8 cellular contexts compared by ENCODE assay signal in genomic region chr11:32706985-32707736, GRCh38.
DNase-seq lines count a peak whose midpoint lies in the region; ATAC-seq and TF ChIP-seq lines count a peak whose summit lies in the region.

No MANE protein-coding gene starts in this region.

- H3K79me2 ChIP-seq in ACC112 (ENCODE audit: control insufficient read depth, insufficient read depth, low read length, unreplicated experiment) = no peaks in the 10 kb centered on the region

- H3K9me3 ChIP-seq in sigmoid colon = peaks cover 0 to 5% (median 0%) of the 10 kb centered on the region in 4 donors
- no peaks in the 10 kb centered on the region for H3K9me3 ChIP-seq in effector memory CD4-positive, alpha-beta T cell (ENCODE audit: control insufficient read depth, low read length)

- ATAC-seq in GM19351 (IDR thresholded peaks at IDR 0.05; ENCODE audit: unreplicated experiment) = peak; percentile 99
- peak; percentile 100 for ATAC-seq in HG03442 (IDR thresholded peaks at IDR 0.05; ENCODE audit: unreplicated experiment)

- H3K27me3 ChIP-seq in ACC112 (ENCODE audit: insufficient read depth, low read length) = no peaks in the 10 kb centered on the region
- no peaks in the 10 kb centered on the region for H3K27me3 ChIP-seq in sigmoid colon
- H3K27me3 ChIP-seq in effector memory CD4-positive, alpha-beta T cell (replicated peaks; ENCODE audit: control insufficient read depth, insufficient read depth, low read length, poor library complexity, severe bottlenecking) = no peaks in the 10 kb centered on the region

- H3K4me1 ChIP-seq in ACC112 (ENCODE audit: control insufficient read depth, insufficient read depth, low read length, unreplicated experiment) (peaks cover 19% of the 10 kb centered on the region), sigmoid colon (peaks cover 0 to 8% (median 2%) of the 10 kb centered on the region in 4 donors)
- no peaks in the 10 kb centered on the region for H3K4me1 ChIP-seq in effector memory CD4-positive, alpha-beta T cell (ENCODE audit: control insufficient read depth, insufficient read depth, low read length, poor library complexity, severe bottlenecking)

- intact Hi-C loops in sigmoid colon (cut with DNase I) = no loop called here

- TF ChIP-seq EP300 in sigmoid colon (IDR thresholded peaks at IDR 0.05) = no peak

- WGBS in sigmoid colon, 2 donors = 38 to 74% methylated on average over 7 of the region's 7 CpGs

- peak overlapping the region; percentile 69 for H3K27ac ChIP-seq in ACC112 (ENCODE audit: low read depth, low read length)
- peak overlapping the region in 1 of 4 donors; percentile 38 for H3K27ac ChIP-seq in sigmoid colon
- no peak overlapping the region for H3K27ac ChIP-seq in effector memory CD4-positive, alpha-beta T cell (ENCODE audit: insufficient read depth, low read length, poor library complexity, severe bottlenecking)

- peak; percentile 52 to 80 for DNase-seq in cardiac fibroblast (ENCODE audit: low read depth in 2 of 2)
- DNase-seq in sigmoid colon = no peak
- no peak for DNase-seq in KG1 (lab: John Stamatoyannopoulos, UW)
- DNase-seq in effector memory CD4-positive, alpha-beta T cell = no peak
- no peak for DNase-seq in central memory CD4-positive, alpha-beta T cell

- H2AFZ ChIP-seq in ACC112 (ENCODE audit: low read length, unreplicated experiment) = no peak overlapping the region

- TF ChIP-seq POLR2A in sigmoid colon (IDR thresholded peaks at IDR 0.05) = no peak

- H3K4me3 ChIP-seq in ACC112 (ENCODE audit: low read depth, low read length) (peak overlapping the region; percentile 30; the same call in 1 of the 2 replicates), cardiac fibroblast (replicated peaks in 1 of 2; ENCODE audit: low read depth in 2 of 2, low read length in 2 of 2) (no peak overlapping the region), sigmoid colon (no peak overlapping the region)
- no peak overlapping the region for H3K4me3 ChIP-seq in effector memory CD4-positive, alpha-beta T cell (ENCODE audit: insufficient read depth, low read depth, low read length, poor library complexity, severe bottlenecking)

- H3K36me3 ChIP-seq in ACC112 (ENCODE audit: insufficient read depth, low read length) (no peaks in the 10 kb centered on the region), sigmoid colon (no peaks in the 10 kb centered on the region)
- no peaks in the 10 kb centered on the region for H3K36me3 ChIP-seq in effector memory CD4-positive, alpha-beta T cell (ENCODE audit: control insufficient read depth, insufficient read depth, low read length)

- TF ChIP-seq CTCF in cardiac fibroblast (IDR thresholded peaks at IDR 0.05; ENCODE audit: low read depth, low read length) (no peak), sigmoid colon (IDR thresholded peaks at IDR 0.05) (no peak)

Comparison
In these comparisons a context has a peak if more than half of its experiments do, and no peak if none do; other contexts are left out.
1. DNase-seq: peak in cardiac fibroblast (2 of 2); none in sigmoid colon (single experiment), KG1 (single experiment), effector memory CD4-positive, alpha-beta T cell (0 of 3) and central memory CD4-positive, alpha-beta T cell (single experiment).